In genomic region chr17:77002103-77003045, GRCh38 we compare ENCODE assay signal across 1 cellular context.
TF ChIP-seq lines count a peak whose summit lies in the region.

No MANE protein-coding gene starts in this region.

TF ChIP-seq in A549, 52 proteins besides CTCF, POLR2A, EP300 and RAD21 (continued from another document):
- no peak for TF ChIP-seq MAZ (IDR thresholded peaks at IDR 0.05; ENCODE audit: borderline replicate concordance, low read depth, low read length)
- peak; percentile 59; the same call in 1 of the 2 replicates for TF ChIP-seq E2F6 (IDR thresholded peaks at IDR 0.05; ENCODE audit: borderline replicate concordance, low read depth)
- TF ChIP-seq FOXS1 (CRISPR knock-in tag; IDR thresholded peaks at IDR 0.05), result no peak
- TF ChIP-seq USF2 (IDR thresholded peaks at IDR 0.05), result peak; percentile 87
- no peak for TF ChIP-seq SREBF2 (IDR thresholded peaks at IDR 0.05)
- no peak for TF ChIP-seq ZFP36 (IDR thresholded peaks at IDR 0.05; ENCODE audit: borderline replicate concordance, partially characterized antibody)
- no peak for TF ChIP-seq FOSB (CRISPR knock-in tag; IDR thresholded peaks at IDR 0.05)
- no peak for TF ChIP-seq MYC (IDR thresholded peaks at IDR 0.05; ENCODE audit: borderline replicate concordance, low read length)
- no peak for TF ChIP-seq NPAS2 (CRISPR knock-in tag; IDR thresholded peaks at IDR 0.05; ENCODE audit: borderline replicate concordance)
- peak; percentile 91 for TF ChIP-seq MAX (IDR thresholded peaks at IDR 0.05)
- TF ChIP-seq HOXB5 (CRISPR knock-in tag; IDR thresholded peaks at IDR 0.05), result peak; percentile 93
- TF ChIP-seq ESRRA (IDR thresholded peaks at IDR 0.05; ENCODE audit: borderline replicate concordance, low read length), result peak; percentile 67; the same call in 1 of the 2 replicates
- no peak for TF ChIP-seq CBX2 (IDR thresholded peaks at IDR 0.05; ENCODE audit: borderline replicate concordance, low read depth)
- peak; percentile 84 for TF ChIP-seq PBX3 (IDR thresholded peaks at IDR 0.05)
- TF ChIP-seq KDM1A (IDR thresholded peaks at IDR 0.05; ENCODE audit: low read depth), result no peak
